In genomic region chr12:14261096-14261495, GRCh38 we compare ENCODE assay signal across 10 cellular contexts.
DNase-seq lines count a peak whose midpoint lies in the region; ATAC-seq and TF ChIP-seq lines count a peak whose summit lies in the region.
"Had no signal": no experiment of that assay in that cellular context is flagged by ENCODE, and none has a peak within 500 bp of the region (broad histone marks: within the 10 kb centered on the region; RNA-seq: fewer than 3 reads in every experiment).

No MANE protein-coding gene starts in this region.

- H3K9me2 ChIP-seq in GM23248 (ENCODE audit: insufficient read depth): no peaks in the 10 kb centered on the region

- H3K27ac ChIP-seq in GM23248: peak overlapping the region; percentile 90
- H3K27ac ChIP-seq in layer of hippocampus (ENCODE audit: low read depth, low read length): peak overlapping the region; percentile 90
- peak overlapping the region; percentile 67 to 87 (median 85) for H3K27ac ChIP-seq in gastrocnemius medialis

- H3F3A ChIP-seq in GM23248 (ENCODE audit: insufficient read depth): peaks cover 40% of the 10 kb centered on the region

- H3K9ac ChIP-seq in GM23248: peak overlapping the region; percentile 75

- peak overlapping the region; percentile 72 to 94 (median 92) for H3K27ac Mint-ChIP-seq in brain
- no peak overlapping the region for H3K27ac Mint-ChIP-seq in activated T-helper 1 cell treated with anti-CD3 and anti-CD28 coated beads, Interleukin-12 subunit alpha, Interleukin-12 subunit beta, Interleukin-2, Interleukin-4 antibody, amounts not matched to agents 30 ng/mL and 10 ng/mL and 1 ng/mL, durations not matched to agents 14 hours and 24 hours and 36 hours
- H3K27ac Mint-ChIP-seq in activated naive CD4-positive, alpha-beta T cell treated with anti-CD3 and anti-CD28 coated beads, Interleukin-2, amount 10 ng/mL, durations not matched to agents 7 days and 5 days: no peak overlapping the region

- H3K27me3 ChIP-seq in GM23248 (replicated peaks; ENCODE audit: insufficient read depth) (no peaks in the 10 kb centered on the region), layer of hippocampus (ENCODE audit: control insufficient read depth, insufficient read depth, low read length) (no peaks in the 10 kb centered on the region), gastrocnemius medialis (no peaks in the 10 kb centered on the region)

- peak overlapping the region; percentile 60 for H3K4me2 ChIP-seq in GM23248 (ENCODE audit: unreplicated experiment)

- 91 to 93% methylated on average over 6 of the region's 6 CpGs for WGBS in GM23248 (ENCODE audit: low coverage in 1 of 2, low lambda C conversion rate in 2 of 2, missing lambda C conversion rate in 2 of 2), 2 experiments

- DNase-seq in GM23248 (no peak), gastrocnemius medialis (no peak), NCI-H1417 (lab: John Stamatoyannopoulos, UW) (no peak), NCI-H226 (no peak)
- DNase-seq in activated T-helper 1 cell treated with anti-CD3 and anti-CD28 coated beads, Interleukin-12 subunit alpha, Interleukin-12 subunit beta, Interleukin-2, Interleukin-4 antibody, amounts not matched to agents 30 ng/mL and 10 ng/mL and 1 ng/mL, durations not matched to agents 14 hours and 24 hours and 36 hours (ENCODE audit: low spot score): no peak
- no peak for DNase-seq in activated naive CD4-positive, alpha-beta T cell treated with anti-CD3 and anti-CD28 coated beads, Interleukin-2, amount 10 ng/mL, durations not matched to agents 7 days and 5 days
- DNase-seq: activated gamma-delta T cell treated with Interleukin-2 at 50 U/mL for 16 hours; CD4-positive, alpha-beta T cell had no signal

- no peaks in the 10 kb centered on the region for H3K9me3 ChIP-seq in GM23248 (ENCODE audit: low read depth)
- peaks cover 0 to 4% (median 0%) of the 10 kb centered on the region in 3 donors for H3K9me3 ChIP-seq in gastrocnemius medialis

- CTCF ChIA-PET in activated naive CD4-positive, alpha-beta T cell treated with anti-CD3 and anti-CD28 coated beads, Interleukin-2, amount 10 ng/mL, durations not matched to agents 7 days and 5 days (lab: Charles Lee): no interaction called here

- H3K36me3 ChIP-seq in GM23248 (ENCODE audit: low read depth) (no peaks in the 10 kb centered on the region), gastrocnemius medialis (no peaks in the 10 kb centered on the region)

- peaks cover 48% of the 10 kb centered on the region for H3K36me3 Mint-ChIP-seq in brain
- no peaks in the 10 kb centered on the region for H3K36me3 Mint-ChIP-seq in activated T-helper 1 cell treated with anti-CD3 and anti-CD28 coated beads, Interleukin-12 subunit alpha, Interleukin-12 subunit beta, Interleukin-2, Interleukin-4 antibody, amounts not matched to agents 30 ng/mL and 10 ng/mL and 1 ng/mL, durations not matched to agents 14 hours and 24 hours and 36 hours (ENCODE audit: low read depth)
- peaks cover 26% of the 10 kb centered on the region for H3K36me3 Mint-ChIP-seq in activated naive CD4-positive, alpha-beta T cell treated with anti-CD3 and anti-CD28 coated beads, Interleukin-2, amount 10 ng/mL, durations not matched to agents 7 days and 5 days

- in situ Hi-C loops in GM23248 (cut with MboI) (no loop called here), gastrocnemius medialis (cut with MboI; ENCODE audit: low sequenced_read_pairs in 4 of 4) (loop anchor here in 2 of 4 donors (5.0 to 25.0 kb wide), 2 partner anchors 101 to 201 kb away; no protein-coding TSS in a partner anchor)

- H3K79me2 ChIP-seq in GM23248 (ENCODE audit: insufficient read depth): no peaks in the 10 kb centered on the region

- H3K4me1 ChIP-seq in GM23248 (ENCODE audit: insufficient read depth): peaks cover 41% of the 10 kb centered on the region
- H3K4me1 ChIP-seq in gastrocnemius medialis: peaks cover 35 to 37% of the 10 kb centered on the region in 2 donors

- H3K27me3 Mint-ChIP-seq in brain: no peaks in the 10 kb centered on the region
- H3K27me3 Mint-ChIP-seq in activated T-helper 1 cell treated with anti-CD3 and anti-CD28 coated beads, Interleukin-12 subunit alpha, Interleukin-12 subunit beta, Interleukin-2, Interleukin-4 antibody, amounts not matched to agents 30 ng/mL and 10 ng/mL and 1 ng/mL, durations not matched to agents 14 hours and 24 hours and 36 hours (ENCODE audit: insufficient read depth): no peaks in the 10 kb centered on the region
- no peaks in the 10 kb centered on the region for H3K27me3 Mint-ChIP-seq in activated naive CD4-positive, alpha-beta T cell treated with anti-CD3 and anti-CD28 coated beads, Interleukin-2, amount 10 ng/mL, durations not matched to agents 7 days and 5 days
- H3K27me3 Mint-ChIP-seq: CD4-positive, alpha-beta T cell had no signal

- ATAC-seq in gastrocnemius medialis: no peak

- H2AFZ ChIP-seq in GM23248: peak overlapping the region; percentile 69

- peak overlapping the region in 2 of 5 experiments; percentile 59 to 62 for H3K4me3 Mint-ChIP-seq in brain
- no peak overlapping the region for H3K4me3 Mint-ChIP-seq in activated T-helper 1 cell treated with anti-CD3 and anti-CD28 coated beads, Interleukin-12 subunit alpha, Interleukin-12 subunit beta, Interleukin-2, Interleukin-4 antibody, amounts not matched to agents 30 ng/mL and 10 ng/mL and 1 ng/mL, durations not matched to agents 14 hours and 24 hours and 36 hours
- H3K4me3 Mint-ChIP-seq in activated naive CD4-positive, alpha-beta T cell treated with anti-CD3 and anti-CD28 coated beads, Interleukin-2, amount 10 ng/mL, durations not matched to agents 7 days and 5 days: no peak overlapping the region
- H3K4me3 Mint-ChIP-seq: CD4-positive, alpha-beta T cell had no signal

- H3K4me3 ChIP-seq in GM23248: no peak overlapping the region
- peak overlapping the region in 3 of 4 donors; percentile 40 to 46 (median 41) for H3K4me3 ChIP-seq in gastrocnemius medialis

- no peak for TF ChIP-seq POLR2A in gastrocnemius medialis (IDR thresholded peaks at IDR 0.05)

- intact Hi-C loops in gastrocnemius medialis (cut with DNase I; ENCODE audit: low total_unique reads): no loop called here
- intact Hi-C loops in activated T-helper 1 cell treated with anti-CD3 and anti-CD28 coated beads, Interleukin-12 subunit alpha, Interleukin-12 subunit beta, Interleukin-2, Interleukin-4 antibody, amounts not matched to agents 30 ng/mL and 10 ng/mL and 1 ng/mL, durations not matched to agents 14 hours and 24 hours and 36 hours (cut with micrococcal nuclease): no loop called here

- peaks cover 41 to 65% (median 59%) of the 10 kb centered on the region in 5 experiments for H3K9me3 Mint-ChIP-seq in brain
- H3K9me3 Mint-ChIP-seq in activated T-helper 1 cell treated with anti-CD3 and anti-CD28 coated beads, Interleukin-12 subunit alpha, Interleukin-12 subunit beta, Interleukin-2, Interleukin-4 antibody, amounts not matched to agents 30 ng/mL and 10 ng/mL and 1 ng/mL, durations not matched to agents 14 hours and 24 hours and 36 hours: peaks cover 25% of the 10 kb centered on the region
- H3K9me3 Mint-ChIP-seq in activated naive CD4-positive, alpha-beta T cell treated with anti-CD3 and anti-CD28 coated beads, Interleukin-2, amount 10 ng/mL, durations not matched to agents 7 days and 5 days: peaks cover 24% of the 10 kb centered on the region

- no peak for TF ChIP-seq CTCF in brain (conservative IDR thresholded peaks at IDR 0.05)
- no peak for TF ChIP-seq CTCF in gastrocnemius medialis (IDR thresholded peaks at IDR 0.05 in 4 of 5, conservative IDR thresholded peaks at IDR 0.05 in 1 of 5)

- H4K20me1 ChIP-seq in GM23248 (ENCODE audit: insufficient read depth): no peaks in the 10 kb centered on the region

- H3K4me1 Mint-ChIP-seq in brain: peaks cover 56% of the 10 kb centered on the region
- peaks cover 42% of the 10 kb centered on the region for H3K4me1 Mint-ChIP-seq in activated T-helper 1 cell treated with anti-CD3 and anti-CD28 coated beads, Interleukin-12 subunit alpha, Interleukin-12 subunit beta, Interleukin-2, Interleukin-4 antibody, amounts not matched to agents 30 ng/mL and 10 ng/mL and 1 ng/mL, durations not matched to agents 14 hours and 24 hours and 36 hours (ENCODE audit: low read depth)
- H3K4me1 Mint-ChIP-seq in activated naive CD4-positive, alpha-beta T cell treated with anti-CD3 and anti-CD28 coated beads, Interleukin-2, amount 10 ng/mL, durations not matched to agents 7 days and 5 days: peaks cover 38% of the 10 kb centered on the region

Comparison
In these comparisons a context has a peak if more than half of its experiments do, and no peak if none do; other contexts are left out.
1. H3K27ac Mint-ChIP-seq: peak in brain (5 of 5); none in activated T-helper 1 cell treated with anti-CD3 and anti-CD28 coated beads, Interleukin-12 subunit alpha, Interleukin-12 subunit beta, Interleukin-2, Interleukin-4 antibody, amounts not matched to agents 30 ng/mL and 10 ng/mL and 1 ng/mL, durations not matched to agents 14 hours and 24 hours and 36 hours (single experiment) and activated naive CD4-positive, alpha-beta T cell treated with anti-CD3 and anti-CD28 coated beads, Interleukin-2, amount 10 ng/mL, durations not matched to agents 7 days and 5 days (single experiment).
2. Peak in every context shown above with its lines, with median percentiles within 50 percentile points of each other: H3K27ac ChIP-seq.